19 cellular contexts compared by ENCODE assay signal in genomic region chr1:63936276-63936675, GRCh38.
"Had no signal": no experiment of that assay in that cellular context is flagged by ENCODE, and none has a peak within 500 bp of the region (broad histone marks: within the 10 kb centered on the region; RNA-seq: fewer than 3 reads in every experiment).

No MANE protein-coding gene starts in this region.

- H3K27ac Mint-ChIP-seq: naive thymus-derived CD8-positive, alpha-beta T cell; stimulated activated memory B cell treated with anti-CD40 and anti-IgM and Interleukin-4, amounts not matched to agents 10 μg/mL and 1 μg/mL and 100 μg/mL, for 72 hours; stimulated activated naive CD8-positive, alpha-beta T cell treated with anti-CD3 and anti-CD28 coated beads, Interleukin-15, Interleukin-2, amounts not matched to agents 100 ng/mL and 50 ng/mL, for 24 hours had no signal

- H3K4me1 Mint-ChIP-seq: stimulated activated memory B cell treated with anti-CD40 and anti-IgM and Interleukin-4, amounts not matched to agents 10 μg/mL and 1 μg/mL and 100 μg/mL, for 72 hours had no signal

- DNase-seq: central memory CD4-positive, alpha-beta T cell; cortex of kidney; dorsolateral prefrontal cortex; effector CD8-positive, alpha-beta T cell; foreskin melanocyte; heart left ventricle; hypothalamus; islet precursor cell; left colon; mucosa of descending colon; naive thymus-derived CD8-positive, alpha-beta T cell; posterior cingulate gyrus; right cardiac atrium; stimulated activated CD4-positive, alpha-beta T cell treated with anti-CD3 and anti-CD28 coated beads, Interleukin-4, amount 100 ng/mL, for 1 hour; tibial artery; upper lobe of right lung had no signal

- H3K9me3 Mint-ChIP-seq: naive thymus-derived CD8-positive, alpha-beta T cell; neural crest cell; stimulated activated memory B cell treated with anti-CD40 and anti-IgM and Interleukin-4, amounts not matched to agents 10 μg/mL and 1 μg/mL and 100 μg/mL, for 72 hours; stimulated activated naive CD8-positive, alpha-beta T cell treated with anti-CD3 and anti-CD28 coated beads, Interleukin-15, Interleukin-2, amounts not matched to agents 100 ng/mL and 50 ng/mL, for 24 hours had no signal

- H3K4me3 Mint-ChIP-seq: naive thymus-derived CD8-positive, alpha-beta T cell; neural crest cell; stimulated activated memory B cell treated with anti-CD40 and anti-IgM and Interleukin-4, amounts not matched to agents 10 μg/mL and 1 μg/mL and 100 μg/mL, for 72 hours; stimulated activated naive CD8-positive, alpha-beta T cell treated with anti-CD3 and anti-CD28 coated beads, Interleukin-15, Interleukin-2, amounts not matched to agents 100 ng/mL and 50 ng/mL, for 24 hours had no signal

- H3K36me3 Mint-ChIP-seq: naive thymus-derived CD8-positive, alpha-beta T cell; stimulated activated memory B cell treated with anti-CD40 and anti-IgM and Interleukin-4, amounts not matched to agents 10 μg/mL and 1 μg/mL and 100 μg/mL, for 72 hours had no signal
